In the genomic region with DNA sequence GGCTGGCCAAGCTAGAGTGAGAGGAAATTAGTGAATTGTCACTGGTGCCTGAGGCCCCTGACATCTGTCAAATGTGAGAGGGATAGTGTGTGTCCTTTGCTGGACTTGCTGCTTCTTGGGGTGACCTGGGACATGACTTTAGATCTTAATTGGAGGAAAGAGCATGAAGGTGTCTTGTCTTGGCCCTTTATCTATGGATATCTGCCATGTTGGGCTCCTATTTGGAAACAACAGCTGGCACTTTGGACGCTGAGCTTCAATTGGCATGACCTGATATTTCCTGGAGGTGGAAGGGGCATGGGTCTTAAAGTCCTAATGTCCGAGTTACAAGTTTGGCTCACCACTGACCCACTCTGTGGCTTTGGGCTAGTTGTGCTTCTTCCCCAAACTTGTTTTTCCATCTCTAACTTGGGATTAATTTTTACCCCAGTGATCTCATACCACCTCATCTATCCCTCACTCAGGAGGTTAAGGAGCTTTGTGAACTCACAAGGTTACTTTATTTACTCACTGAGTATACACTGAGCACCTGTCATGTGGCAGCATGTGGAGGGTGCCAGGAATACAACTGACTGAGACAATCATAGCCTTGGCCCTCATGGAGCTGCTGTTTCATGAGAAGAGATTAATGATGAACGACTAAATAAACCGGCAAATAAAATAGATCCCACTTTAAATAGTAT, we compare ENCODE assay signal across 14 cellular contexts. TPM values are rescaled to one million over a fixed set of nuclear protein-coding genes. Genes with fewer than 3 reads are reported as not detected.
"Had no signal": no experiment of that assay in that cellular context is flagged by ENCODE, and none has a peak within 500 bp of the region (broad histone marks: within the 10 kb centered on the region; RNA-seq: fewer than 3 reads in every experiment).

No MANE protein-coding gene starts in this region.

- DNase-seq: activated CD4-positive, alpha-beta T cell treated with anti-CD3 and anti-CD28 coated beads for 4 hours; activated CD8-positive, alpha-beta memory T cell treated with anti-CD3 and anti-CD28 coated beads, Interleukin-2, amount 50 U/mL, for 4 hours; activated CD8-positive, alpha-beta T cell treated with anti-CD3 and anti-CD28 coated beads for 36 hours; activated effector memory CD4-positive, alpha-beta T cell treated with Interleukin-2 at 50 U/mL for 16 hours; activated T-cell treated with anti-CD3 and anti-CD28 coated beads, Interleukin-2, amount 50 U/mL, for 48 hours; effector CD4-positive, alpha-beta T cell; mesendoderm; naive thymus-derived CD4-positive, alpha-beta T cell; retina; SK-N-SH; spleen; stimulated activated naive B cell treated with anti-CD40 and anti-IgM and Interleukin-4, amounts not matched to agents 10 μg/mL and 1 μg/mL and 100 μg/mL, for 72 hours had no signal

- H3K4me3 ChIP-seq: ascending aorta, spleen, thoracic aorta had no signal

RNA-seq across cellular contexts. Expression of gene CXCL14, which starts 30.1 kb away (rescaled TPM):
- total RNA-seq: activated CD8-positive, alpha-beta T cell treated with anti-CD3 and anti-CD28 coated beads for 36 hours; naive thymus-derived CD4-positive, alpha-beta T cell had no signal
